In the genomic region with DNA sequence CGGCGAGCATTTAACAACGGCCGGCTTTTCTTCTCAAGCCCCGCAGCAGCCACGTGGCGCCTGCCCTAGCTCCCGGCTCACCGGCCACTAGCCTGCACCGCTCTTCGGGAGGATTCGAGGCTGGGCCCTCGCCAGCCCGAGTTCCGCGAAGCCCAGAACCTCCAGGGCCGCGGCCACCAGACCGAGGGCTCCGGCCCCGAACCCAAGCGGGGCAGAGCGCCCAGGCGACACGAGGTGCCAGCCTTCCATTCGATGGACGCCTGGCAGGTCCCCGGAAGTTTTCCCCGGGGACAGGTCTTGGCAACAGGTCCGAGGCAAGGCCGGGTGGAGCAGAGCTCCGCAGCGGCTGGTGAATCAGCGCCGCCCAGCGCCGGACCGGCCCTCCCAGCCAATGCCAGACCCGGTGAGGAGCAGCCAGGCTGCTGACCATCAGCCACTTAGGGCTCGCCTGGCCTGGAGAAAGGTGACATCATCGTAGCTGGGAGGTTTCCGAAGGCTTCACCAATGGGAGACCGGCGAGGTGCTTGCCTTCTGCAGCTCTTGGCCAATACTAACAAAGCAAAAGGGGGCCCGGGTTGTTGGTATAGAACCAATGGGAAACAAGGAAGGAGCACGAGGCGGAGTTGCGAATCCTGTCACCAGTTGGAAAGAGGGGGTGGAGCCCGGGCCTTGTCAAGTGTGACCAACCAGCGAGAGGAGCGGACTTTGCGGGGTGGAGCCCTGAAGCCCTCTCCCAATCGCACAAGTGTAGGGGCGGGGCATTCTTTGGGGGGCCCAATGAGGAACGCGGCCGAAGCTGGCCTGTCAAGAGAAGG, we compare ENCODE assay signal across 1 cellular context.
TF ChIP-seq lines count a peak whose summit lies in the region.

No MANE protein-coding gene starts in this region.

TF ChIP-seq in HCT116, 20 proteins besides CTCF, POLR2A, EP300 and RAD21:
- TF ChIP-seq YY1 (IDR thresholded peaks at IDR 0.05; ENCODE audit: extremely low read depth, insufficient replicate concordance, low read depth, low read length): no peak
- no peak for TF ChIP-seq CEBPB (IDR thresholded peaks at IDR 0.05; ENCODE audit: low read depth)
- TF ChIP-seq SIN3A (IDR thresholded peaks at IDR 0.05; ENCODE audit: low read depth): peak; percentile 82; the same call in 1 of the 2 replicates
- TF ChIP-seq, protein P1, sequence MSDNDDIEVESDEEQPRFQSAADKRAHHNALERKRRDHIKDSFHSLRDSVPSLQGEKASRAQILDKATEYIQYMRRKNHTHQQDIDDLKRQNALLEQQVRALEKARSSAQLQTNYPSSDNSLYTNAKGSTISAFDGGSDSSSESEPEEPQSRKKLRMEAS (IDR thresholded peaks at IDR 0.05): peak; percentile 92
- TF ChIP-seq JUND (IDR thresholded peaks at IDR 0.05): peak; percentile 49
- peak; percentile 96 for TF ChIP-seq SP1 (IDR thresholded peaks at IDR 0.05; ENCODE audit: low read depth)
- TF ChIP-seq, protein P2, sequence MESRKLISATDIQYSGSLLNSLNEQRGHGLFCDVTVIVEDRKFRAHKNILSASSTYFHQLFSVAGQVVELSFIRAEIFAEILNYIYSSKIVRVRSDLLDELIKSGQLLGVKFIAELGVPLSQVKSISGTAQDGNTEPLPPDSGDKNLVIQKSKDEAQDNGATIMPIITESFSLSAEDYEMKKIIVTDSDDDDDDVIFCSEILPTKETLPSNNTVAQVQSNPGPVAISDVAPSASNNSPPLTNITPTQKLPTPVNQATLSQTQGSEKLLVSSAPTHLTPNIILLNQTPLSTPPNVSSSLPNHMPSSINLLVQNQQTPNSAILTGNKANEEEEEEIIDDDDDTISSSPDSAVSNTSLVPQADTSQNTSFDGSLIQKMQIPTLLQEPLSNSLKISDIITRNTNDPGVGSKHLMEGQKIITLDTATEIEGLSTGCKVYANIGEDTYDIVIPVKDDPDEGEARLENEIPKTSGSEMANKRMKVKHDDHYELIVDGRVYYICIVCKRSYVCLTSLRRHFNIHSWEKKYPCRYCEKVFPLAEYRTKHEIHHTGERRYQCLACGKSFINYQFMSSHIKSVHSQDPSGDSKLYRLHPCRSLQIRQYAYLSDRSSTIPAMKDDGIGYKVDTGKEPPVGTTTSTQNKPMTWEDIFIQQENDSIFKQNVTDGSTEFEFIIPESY (IDR thresholded peaks at IDR 0.05; ENCODE audit: extremely low read depth, insufficient replicate concordance, low read length): no peak
- no peak for TF ChIP-seq ZNF274 (IDR thresholded peaks at IDR 0.05; ENCODE audit: low read depth, low read length)
- peak; percentile 84 for TF ChIP-seq POLR2AphosphoS5 (IDR thresholded peaks at IDR 0.05; ENCODE audit: low read depth, low read length)
- TF ChIP-seq ZFX (IDR thresholded peaks at IDR 0.05): peak; percentile 68; the same call in 1 of the 2 replicates
